In the genomic region with DNA sequence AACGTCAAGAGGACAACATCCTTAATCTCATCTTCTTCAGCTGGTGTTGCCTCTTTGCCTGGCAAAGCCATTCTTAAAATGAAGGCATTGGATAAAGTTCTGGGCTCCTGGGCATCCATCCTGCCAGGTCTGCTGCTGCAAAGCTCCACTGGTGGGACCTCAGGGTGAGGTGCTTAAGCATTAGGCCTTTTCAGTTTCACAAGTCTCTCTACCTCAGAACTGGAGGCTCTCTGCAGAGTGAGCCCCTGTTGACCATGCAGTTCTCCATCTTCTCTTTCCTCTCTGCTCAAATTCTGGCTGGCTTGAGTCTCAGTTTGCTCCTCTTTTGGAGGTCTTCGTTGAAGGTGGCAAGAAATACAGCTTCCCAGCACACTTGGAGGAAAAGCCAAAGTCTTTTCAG, we compare ENCODE assay signal across 24 cellular contexts.
"Had no signal": no experiment of that assay in that cellular context is flagged by ENCODE, and none has a peak within 500 bp of the region (broad histone marks: within the 10 kb centered on the region; RNA-seq: fewer than 3 reads in every experiment).

No MANE protein-coding gene starts in this region.

- FAIRE-seq: HTR-8/SVneo had no signal

- H3K9me3 ChIP-seq: MG63, SK-N-SH had no signal

- DNase-seq: Karpas-422; KG1; MG63; NCI-H1092; NCI-H1105 treated with DMSO at 0.1 percent for 48 hours; NCI-H1417 treated with DMSO at 0.1 percent for 48 hours; NCI-H1694 treated with DMSO at 0.1 percent for 48 hours; NCI-H1930; NCI-H2081 treated with DMSO at 0.1 percent for 48 hours; NCI-H2171; NCI-H226; NCI-H446; NCI-H510A; NCI-H524 treated with DMSO at 0.1 percent for 48 hours; NCI-H774; NK-92 treated with Interleukin-12 subunit alpha and Interleukin-12 subunit beta, amount 100 ng/mL, for 24 hours; PC-3; SHP77; SK-N-SH; SW 1271 had no signal

- ATAC-seq: Panc1, PC-3 had no signal

- H3K4me2 ChIP-seq: SK-N-SH had no signal

- H3K9ac ChIP-seq: SK-N-SH had no signal

- H3K36me3 ChIP-seq: MG63 had no signal

- H3K27ac ChIP-seq: HL-60, RWPE1 had no signal

- H3K27me3 ChIP-seq: MG63 had no signal

- H3K4me3 ChIP-seq: MG63 had no signal
